Comparison of ENCODE assay signal across 26 cellular contexts in genomic region chr10:66587680-66588050, GRCh38.
"Had no signal": no experiment of that assay in that cellular context is flagged by ENCODE, and none has a peak within 500 bp of the region (broad histone marks: within the 10 kb centered on the region; RNA-seq: fewer than 3 reads in every experiment).

No MANE protein-coding gene starts in this region.

- H3K4me3 ChIP-seq: ascending aorta, cardiac muscle cell had no signal

- H3K36me3 ChIP-seq: ascending aorta, cardiac muscle cell had no signal

- H3K4me1 ChIP-seq: ascending aorta had no signal

- H3K27ac ChIP-seq: ascending aorta, cardiac muscle cell, VCaP had no signal

- H3K27me3 ChIP-seq: ascending aorta, cardiac muscle cell had no signal

- DNase-seq: activated B cell treated with CpG ODN at 0.5 μM for 24 hours; activated CD4-positive, alpha-beta memory T cell treated with anti-CD3 and anti-CD28 coated beads for 36 hours; activated CD4-positive, alpha-beta T cell treated with anti-CD3 and anti-CD28 coated beads for 4 hours; activated CD4-positive, alpha-beta T cell treated with anti-CD3 and anti-CD28 coated beads, Interleukin-2, amount 10 ng/mL, durations not matched to agents 24 days and 14 days; activated CD4-positive, alpha-beta T cell treated with anti-CD3 and anti-CD28 coated beads, Interleukin-2, amount 50 U/mL, for 1 hour; activated CD4-positive, alpha-beta T cell treated with anti-CD3 and anti-CD28 coated beads, Interleukin-2, amount 50 U/mL, for 4 hours; activated CD4-positive, CD25-positive, alpha-beta regulatory T cell treated with anti-CD3 and anti-CD28 coated beads, Interleukin-2, amount 50 U/mL, for 72 hours; activated CD8-positive, alpha-beta memory T cell treated with anti-CD3 and anti-CD28 coated beads, Interleukin-2, amount 50 U/mL, for 4 hours; activated CD8-positive, alpha-beta T cell treated with anti-CD3 and anti-CD28 coated beads for 36 hours; activated effector memory CD4-positive, alpha-beta T cell treated with Interleukin-2 at 50 U/mL for 16 hours; activated gamma-delta T cell; activated naive CD4-positive, alpha-beta T cell treated with anti-CD3 and anti-CD28 coated beads, Interleukin-2, amount 10 ng/mL, durations not matched to agents 7 days and 5 days; activated naive CD4-positive, alpha-beta T cell treated with Interleukin-2 at 50 U/mL for 16 hours; activated naive CD8-positive, alpha-beta T cell treated with anti-CD3 and anti-CD28 coated beads, Interleukin-2, amount 10 ng/mL, durations not matched to agents 7 days and 5 days; activated naive CD8-positive, alpha-beta T cell treated with anti-CD3 and anti-CD28 coated beads, Interleukin-2, amount 50 U/mL, for 24 hours; activated T-cell treated with anti-CD3 and anti-CD28 coated beads, Interleukin-2, amount 50 U/mL, for 24 hours; activated T-cell treated with anti-CD3 and anti-CD28 coated beads, Interleukin-2, amount 50 U/mL, for 48 hours; amygdala; anterior cingulate cortex; central memory CD4-positive, alpha-beta T cell; T-helper 1 cell; T-helper 2 cell; T-helper 9 cell had no signal

- ATAC-seq: activated CD8-positive, alpha-beta T cell treated with anti-CD3 and anti-CD28 coated beads for 36 hours; activated naive CD8-positive, alpha-beta T cell treated with anti-CD3 and anti-CD28 coated beads, Interleukin-2, amount 50 U/mL, for 24 hours had no signal
